Comparison of ENCODE assay signal across 9 cellular contexts in genomic region chr21:29938968-29939858, GRCh38. TPM values are rescaled to one million over a fixed set of nuclear protein-coding genes. Genes with fewer than 3 reads are reported as not detected.
DNase-seq lines count a peak whose midpoint lies in the region; ATAC-seq, FAIRE-seq and TF ChIP-seq lines count a peak whose summit lies in the region.
"Had no signal": no experiment of that assay in that cellular context is flagged by ENCODE, and none has a peak within 500 bp of the region (broad histone marks: within the 10 kb centered on the region; RNA-seq: fewer than 3 reads in every experiment).

No MANE protein-coding gene starts in this region.

- no peaks in the 10 kb centered on the region for H3K9me3 ChIP-seq in RWPE2 (ENCODE audit: severe bottlenecking)

- ATAC-seq in RWPE2 (ENCODE audit: low read depth) (peak; percentile 56), HG02610 (IDR thresholded peaks at IDR 0.05; ENCODE audit: unreplicated experiment) (no peak), GM19463 (IDR thresholded peaks at IDR 0.05; ENCODE audit: unreplicated experiment) (no peak), GM18867 (IDR thresholded peaks at IDR 0.05; ENCODE audit: unreplicated experiment) (no peak)

- no peak for FAIRE-seq in frontal cortex (lab: Jason Lieb, UNC)
- FAIRE-seq: TTC549 had no signal

- TF ChIP-seq CTCF in RWPE2 (IDR thresholded peaks at IDR 0.05; ENCODE audit: poor library complexity, severe bottlenecking) (no peak), foreskin fibroblast (IDR thresholded peaks at IDR 0.05; ENCODE audit: low read depth, low read length) (no peak)

- H3K4me3 ChIP-seq in RWPE2 (ENCODE audit: severe bottlenecking) (no peak overlapping the region), foreskin fibroblast (ENCODE audit: low read depth in 1 of 2, low read length in 2 of 2) (peak overlapping the region; percentile 10 to 57)

- no peak overlapping the region for H3K27ac ChIP-seq in RWPE2 (ENCODE audit: poor library complexity, severe bottlenecking)

- no peaks in the 10 kb centered on the region for H3K36me3 ChIP-seq in RWPE2 (ENCODE audit: low read depth)

- DNase-seq in COR-L47 (lab: John Stamatoyannopoulos, UW) (peak; percentile 27), RWPE2 (ENCODE audit: low spot score) (no peak), foreskin fibroblast (peak in 1 of 2 donors; percentile 61), occipital lobe (lab: John Stamatoyannopoulos, UW) (peak; percentile 31), frontal cortex (ENCODE audit: low spot score in 2 of 2) (no peak)

- H3K27me3 ChIP-seq in RWPE2 (ENCODE audit: insufficient read depth, poor library complexity, severe bottlenecking): peaks cover 61% of the 10 kb centered on the region

- H3K4me1 ChIP-seq in RWPE2 (ENCODE audit: insufficient read depth, poor library complexity, severe bottlenecking): no peaks in the 10 kb centered on the region

RNA-seq across cellular contexts. Expression of gene GRIK1, which starts 0.6 kb away (rescaled TPM):
- 7.5 TPM for total RNA-seq in occipital lobe
- total RNA-seq in frontal cortex: 4.1 TPM

Comparison
In these comparisons a context has a peak if more than half of its experiments do, and no peak if none do; other contexts are left out.
1. DNase-seq: peak in COR-L47 (single experiment) and occipital lobe (single experiment); none in RWPE2 (single experiment) and frontal cortex (0 of 2).